ENCODE assay signal across 17 cellular contexts in genomic region chr14:94119071-94119470, GRCh38. TPM values are rescaled to one million over a fixed set of nuclear protein-coding genes. Genes with fewer than 3 reads are reported as not detected.
A peak's percentile ranks its signal among the peaks of the same experiment; 100 is the strongest.
DNase-seq lines count a peak whose midpoint lies in the region; ATAC-seq and TF ChIP-seq lines count a peak whose summit lies in the region.
"Had no signal": no experiment of that assay in that cellular context is flagged by ENCODE, and none has a peak within 500 bp of the region (broad histone marks: within the 10 kb centered on the region; RNA-seq: fewer than 3 reads in every experiment).

No MANE protein-coding gene starts in this region.

- no peak for TF ChIP-seq EP300 in stomach (IDR thresholded peaks at IDR 0.05)

- no peaks in the 10 kb centered on the region for H3K36me3 ChIP-seq in stomach

- TF ChIP-seq CTCF in stomach (IDR thresholded peaks at IDR 0.05) = no peak

- H3K9me3 ChIP-seq in stomach = peaks cover 0 to 20% (median 15%) of the 10 kb centered on the region in 4 donors

- no peak for TF ChIP-seq POLR2A in stomach (IDR thresholded peaks at IDR 0.05)

- H3K4me1 ChIP-seq in stomach = peaks cover 9 to 16% (median 14%) of the 10 kb centered on the region in 4 donors

- DNase-seq in activated effector memory CD4-positive, alpha-beta T cell treated with anti-CD3 and anti-CD28 coated beads, Interleukin-2, amount 50 U/mL, for 16 hours = peak; percentile 43
- no peak for DNase-seq in activated effector memory CD4-positive, alpha-beta T cell treated with Interleukin-2 at 50 U/mL for 16 hours
- peak; percentile 52 for DNase-seq in islet precursor cell
- DNase-seq in posterior vena cava (ENCODE audit: low spot score) = peak; percentile 38
- peak; percentile 1 for DNase-seq in stomach
- no peak for DNase-seq in Ammon's horn (ENCODE audit: low spot score)
- DNase-seq in AML-193 (lab: John Stamatoyannopoulos, UW) = no peak
- DNase-seq: C1 segment of cervical spinal cord; Calu3; CD4-positive, alpha-beta memory T cell; COR-L47; DND-41; H9 had no signal

- no peaks in the 10 kb centered on the region for H3K27me3 ChIP-seq in stomach

- no peak overlapping the region for H3K4me3 ChIP-seq in stomach
- H3K4me3 ChIP-seq: GM23338 had no signal

- H3K27ac ChIP-seq in stomach = no peak overlapping the region
- H3K27ac ChIP-seq: 22Rv1 had no signal

- intact Hi-C loops in posterior vena cava (cut with DNase I) = no loop called here
- intact Hi-C loops in stomach (cut with DNase I; ENCODE audit: low total_unique reads) = no loop called here

- ATAC-seq in GM19467 (IDR thresholded peaks at IDR 0.05; ENCODE audit: unreplicated experiment) = no peak
- ATAC-seq: GM23338, HCT116 had no signal

RNA-seq across cellular contexts. Expression of gene IFI27, which starts 8.5 kb away (rescaled TPM):
- total RNA-seq in posterior vena cava (100 to 1,000 TPM; 122 to 282 TPM), stomach (100 to 1,000 TPM in 3 of 5 donors, 10 to 100 TPM in 2; 12.9 to 276 (median 118) TPM)
- polyA plus RNA-seq in stomach = 1,000 to 10,000 TPM in 1 of 3 donors, 100 to 1,000 TPM in 2; 292 to 1,115 (median 874) TPM

RNA-seq across cellular contexts. Expression of gene IFI27L2, which starts 10.3 kb away (rescaled TPM):
- total RNA-seq in posterior vena cava (10 to 100 TPM; 39.7 to 43.1 TPM), stomach (10 to 100 TPM in 3 of 5 donors, 1 to 10 TPM in 2; 4.9 to 61.7 (median 24.8) TPM)
- 100 to 1,000 TPM in 2 of 3 donors, 10 to 100 TPM in 1; 87.8 to 133 (median 103) TPM for polyA plus RNA-seq in stomach

RNA-seq across cellular contexts. Expression of gene IFI27L1, which starts 38.0 kb away (rescaled TPM):
- total RNA-seq in posterior vena cava = 10 to 100 TPM; 11.2 to 21.7 TPM
- 10 to 100 TPM in 2 of 5 donors, 1 to 10 TPM in 2, not detected in 1; 1.6 to 17.1 (median 9.3) TPM for total RNA-seq in stomach
- polyA plus RNA-seq in stomach = 10 to 100 TPM in 2 of 3 donors, 1 to 10 TPM in 1; 9.9 to 33.7 (median 23.5) TPM

RNA-seq across cellular contexts. Expression of gene DDX24, which starts 38.1 kb away (rescaled TPM):
- total RNA-seq in posterior vena cava (100 to 1,000 TPM; 166 to 175 TPM), stomach (100 to 1,000 TPM in 2 of 5 donors, 10 to 100 TPM in 3; 39.1 to 236 (median 84.4) TPM)
- polyA plus RNA-seq in stomach = 10 to 100 TPM; 47.4 to 73.8 (median 61.2) TPM

RNA-seq across cellular contexts. Expression of gene PPP4R4, which starts 55.1 kb away (rescaled TPM):
- total RNA-seq in posterior vena cava (under 1 TPM; 0.32 to 0.38 TPM), stomach (10 to 100 TPM in 1 of 5 donors, 1 to 10 TPM in 1, under 1 TPM in 2, not detected in 1; under 0.01 to 11.7 (median 0.77) TPM)
- polyA plus RNA-seq in stomach = 1 to 10 TPM in 1 of 3 donors, under 1 TPM in 2; 0.28 to 1.1 (median 0.50) TPM

Comparison
In these comparisons a context has a peak if more than half of its experiments do, and no peak if none do; other contexts are left out.
1. DNase-seq: peak in activated effector memory CD4-positive, alpha-beta T cell treated with anti-CD3 and anti-CD28 coated beads, Interleukin-2, amount 50 U/mL, for 16 hours (single experiment), islet precursor cell (single experiment), posterior vena cava (single experiment) and stomach (single experiment); none in activated effector memory CD4-positive, alpha-beta T cell treated with Interleukin-2 at 50 U/mL for 16 hours (single experiment), Ammon's horn (single experiment) and AML-193 (0 of 2).